Comparison of ENCODE assay signal across 8 cellular contexts in the genomic region with DNA sequence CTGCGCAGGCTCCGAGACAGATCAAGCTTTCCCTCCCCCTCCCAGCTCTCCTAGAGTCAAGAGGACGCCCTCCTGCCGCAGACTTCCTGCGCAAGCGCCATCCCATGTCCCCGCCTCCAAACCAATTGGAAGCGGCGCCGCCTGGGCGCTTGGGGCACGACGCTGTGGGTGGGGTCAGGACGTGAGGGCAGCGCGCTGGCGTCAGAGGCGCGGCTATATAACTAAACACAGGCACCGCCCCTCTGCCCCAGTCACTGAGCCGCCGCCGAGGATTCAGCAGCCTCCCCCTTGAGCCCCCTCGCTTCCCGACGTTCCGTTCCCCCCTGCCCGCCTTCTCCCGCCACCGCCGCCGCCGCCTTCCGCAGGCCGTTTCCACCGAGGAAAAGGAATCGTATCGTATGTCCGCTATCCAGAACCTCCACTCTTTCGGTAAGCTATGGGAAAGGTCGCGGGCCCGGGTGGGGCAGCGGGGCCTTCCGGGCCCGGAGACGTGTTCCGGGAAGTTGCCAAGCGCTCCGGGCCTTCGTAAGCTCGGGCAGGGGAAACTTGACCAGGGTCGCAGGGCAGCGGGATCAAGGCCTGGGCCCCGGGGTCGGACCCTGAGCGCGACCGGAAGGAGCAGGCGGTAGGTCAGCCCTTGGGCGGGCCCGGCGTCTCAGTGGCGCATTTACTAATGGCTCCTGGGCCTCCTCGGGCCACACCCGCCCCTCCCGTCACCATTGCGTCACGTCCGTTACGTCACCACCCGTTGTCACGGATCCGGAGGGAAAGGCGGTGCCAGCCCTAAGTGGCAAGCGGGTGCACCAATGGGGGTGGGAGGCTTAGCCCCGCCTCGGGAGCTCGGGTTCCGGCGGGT. TPM values are rescaled to one million over a fixed set of nuclear protein-coding genes. Genes with fewer than 3 reads are reported as not detected.
A peak's percentile ranks its signal among the peaks of the same experiment; 100 is the strongest.
DNase-seq lines count a peak whose midpoint lies in the region; ATAC-seq, FAIRE-seq and TF ChIP-seq lines count a peak whose summit lies in the region.

A gene (plus strand): TSS at position 245 of the 856 bp plus-strand sequence. CDS start 154 bp downstream, at position 399.

- peaks cover 15 to 45% of the 10 kb centered on the region in 2 donors for H3K36me3 ChIP-seq in psoas muscle (ENCODE audit: insufficient read depth in 1 of 2, low read depth in 1 of 2)

- ATAC-seq in GM18499 (IDR thresholded peaks at IDR 0.05; ENCODE audit: insufficient read depth, unreplicated experiment) (peak; percentile 50), HG02943 (IDR thresholded peaks at IDR 0.05; ENCODE audit: low read depth, unreplicated experiment) (peak; percentile 76), left ventricle myocardium superior (peak; percentile 91), psoas muscle (peak; percentile 84 to 88 (median 86))

- 0% methylated on average over 70 to 81 of the region's 81 CpGs for WGBS in psoas muscle, 3 donors

- H3K4me3 ChIP-seq in psoas muscle, result peak within 1 kb of the TSS; percentile 87

- TF ChIP-seq CTCF in psoas muscle (IDR thresholded peaks at IDR 0.05), result no peak

- FAIRE-seq in urothelium cell line (lab: Jason Lieb, UNC), result peak; percentile 93

- no peaks in the 10 kb centered on the region for H3K9me3 ChIP-seq in psoas muscle

- no peaks in the 10 kb centered on the region for H3K27me3 ChIP-seq in psoas muscle (ENCODE audit: insufficient read depth in 3 of 3, low read length in 2 of 3)

- H3K4me1 ChIP-seq in psoas muscle, result peaks cover 31% of the 10 kb centered on the region

- peak within 1 kb of the TSS; percentile 100 for H3K27ac ChIP-seq in psoas muscle

- intact Hi-C loops in T-helper 2 cell treated with Interferon-gamma antibody and Interleukin-4, amounts not matched to agents 100 ng/mL and 5 ng/mL, for 36 hours (cut with micrococcal nuclease), result loop anchor here (1.0 kb wide), 2 partner anchors 10 to 23 kb away; no protein-coding TSS in a partner anchor
- intact Hi-C loops in left ventricle myocardium superior (cut with micrococcal nuclease), result no loop called here
- intact Hi-C loops in psoas muscle (cut with DNase I), result no loop called here

- DNase-seq in NCI-H187 treated with DMSO at 0.1 percent for 48 hours (lab: John Stamatoyannopoulos, UW) (peak; percentile 93), anterior cingulate cortex (lab: John Stamatoyannopoulos, UW) (peak; percentile 94 to 100 (median 100)), left ventricle myocardium superior (peak; percentile 100), psoas muscle (peak; percentile 100), urothelium cell line (ENCODE audit: low spot score) (peak; percentile 99)

RNA-seq across cellular contexts. Expression of the gene that starts here (rescaled TPM):
- 751 and 753 TPM in 2 replicates for total RNA-seq in T-helper 2 cell treated with Interferon-gamma antibody and Interleukin-4, amounts not matched to agents 100 ng/mL and 5 ng/mL, for 36 hours
- total RNA-seq in left ventricle myocardium superior, result 1,209 TPM
- 1,000 to 10,000 TPM; 1,399 to 2,094 (median 1,752) TPM for total RNA-seq in psoas muscle
- 1,000 to 10,000 TPM; 1,437 to 2,724 (median 2,114) TPM for polyA plus RNA-seq in psoas muscle

Comparison
In these comparisons a context has a peak if more than half of its experiments do, and no peak if none do; other contexts are left out.
1. Peak in every context shown above with its lines: DNase-seq, ATAC-seq, H3K4me3 ChIP-seq and H3K27ac ChIP-seq.